In genomic region chr4:184345573-184345922, GRCh38 we compare ENCODE assay signal across 11 cellular contexts.
DNase-seq lines count a peak whose midpoint lies in the region; ATAC-seq and TF ChIP-seq lines count a peak whose summit lies in the region.
"Had no signal": no experiment of that assay in that cellular context is flagged by ENCODE, and none has a peak within 500 bp of the region (broad histone marks: within the 10 kb centered on the region; RNA-seq: fewer than 3 reads in every experiment).

No MANE protein-coding gene starts in this region.

- TF ChIP-seq CTCF in right atrium auricular region (IDR thresholded peaks at IDR 0.05) (no peak), psoas muscle (IDR thresholded peaks at IDR 0.05) (no peak)

- no peak overlapping the region for H4K8ac ChIP-seq in mesendoderm (ENCODE audit: low read depth, low read length)

- no peak overlapping the region for H3K23ac ChIP-seq in mesendoderm (ENCODE audit: low read length)

- WGBS in psoas muscle, 3 donors, result 10 to 25% (median 13%) methylated on average over 3 of the region's 3 CpGs
- no CpG with 5 or more reads among the region's 3 CpGs for WGBS in mesendoderm (ENCODE audit: extremely low coverage, insufficient coverage, low lambda C conversion rate)

- ATAC-seq in psoas muscle (peak; percentile 84 to 90 (median 88)), HG03039 (IDR thresholded peaks at IDR 0.05; ENCODE audit: unreplicated experiment) (no peak)

- DNase-seq in CD1c-positive myeloid dendritic cell (ENCODE audit: extremely low spot score) (peak; percentile 61), SKM-1 treated with dmso at 0.1 percent for 144 hours (lab: John Stamatoyannopoulos, UW; ENCODE audit: unreplicated experiment) (peak; percentile 57), right atrium auricular region (ENCODE audit: low spot score) (peak; percentile 81), psoas muscle (peak; percentile 74 to 87), NCI-H187 treated with DMSO at 0.1 percent for 48 hours (lab: John Stamatoyannopoulos, UW) (no peak), mesendoderm (no peak), MG63 (no peak)
- DNase-seq: activated CD8-positive, alpha-beta memory T cell treated with anti-CD3 and anti-CD28 coated beads for 24 hours; amygdala; CD4-positive, CD25-positive, alpha-beta regulatory T cell had no signal

- intact Hi-C loops in psoas muscle (cut with DNase I), result loop anchor here (2.0 to 5.0 kb wide), 3 partner anchors 37 to 129 kb away; partner anchors contain the start of gene IRF2 (in 2 of the 2)

- H3K4ac ChIP-seq in mesendoderm (ENCODE audit: low read depth, low read length), result no peak overlapping the region

- H3K9ac ChIP-seq in mesendoderm (ENCODE audit: low read length), result no peak overlapping the region

- no peak overlapping the region for H3K56ac ChIP-seq in mesendoderm (ENCODE audit: low read length)

- H3K27ac ChIP-seq in right atrium auricular region, result peak overlapping the region; percentile 83 to 88
- H3K27ac ChIP-seq in psoas muscle, result peak overlapping the region; percentile 94
- H3K27ac ChIP-seq in mesendoderm (ENCODE audit: low read depth, low read length), result no peak overlapping the region

- H3K27me3 ChIP-seq in right atrium auricular region, result no peaks in the 10 kb centered on the region
- H3K27me3 ChIP-seq in psoas muscle (ENCODE audit: insufficient read depth in 3 of 3, low read length in 2 of 3), result no peaks in the 10 kb centered on the region
- H3K27me3 ChIP-seq in mesendoderm (ENCODE audit: insufficient read depth, low read length, poor library complexity), result no peaks in the 10 kb centered on the region
- H3K27me3 ChIP-seq in MG63, result no peaks in the 10 kb centered on the region

- no peaks in the 10 kb centered on the region for H3K36me3 ChIP-seq in right atrium auricular region
- H3K36me3 ChIP-seq in psoas muscle (ENCODE audit: insufficient read depth in 1 of 2, low read depth in 1 of 2), result no peaks in the 10 kb centered on the region
- H3K36me3 ChIP-seq in mesendoderm (ENCODE audit: control insufficient read depth, insufficient read depth, low read length), result no peaks in the 10 kb centered on the region
- no peaks in the 10 kb centered on the region for H3K36me3 ChIP-seq in MG63

- H2BK120ac ChIP-seq in mesendoderm (ENCODE audit: low read depth, low read length), result no peak overlapping the region

- H3K4me3 ChIP-seq in right atrium auricular region, result no peak overlapping the region
- H3K4me3 ChIP-seq in psoas muscle, result peak overlapping the region; percentile 13
- no peak overlapping the region for H3K4me3 ChIP-seq in mesendoderm (ENCODE audit: low read length)
- no peak overlapping the region for H3K4me3 ChIP-seq in MG63

- H2BK15ac ChIP-seq in mesendoderm (replicated peaks; ENCODE audit: low read depth), result no peak overlapping the region

- no peak overlapping the region for H2BK5ac ChIP-seq in mesendoderm (ENCODE audit: low read length)

- no peak overlapping the region for H4K5ac ChIP-seq in mesendoderm (ENCODE audit: low read length)

- no peaks in the 10 kb centered on the region for H3K79me2 ChIP-seq in mesendoderm (ENCODE audit: control insufficient read depth, insufficient read depth, low read length)

- H3K4me1 ChIP-seq in right atrium auricular region (peaks cover 0 to 61% of the 10 kb centered on the region in 2 donors), psoas muscle (peaks cover 55% of the 10 kb centered on the region), mesendoderm (ENCODE audit: control insufficient read depth, low read depth, low read length) (peaks cover 5% of the 10 kb centered on the region)

- no peak overlapping the region for H3K18ac ChIP-seq in mesendoderm (ENCODE audit: low read length)

- no peak overlapping the region for H2AK5ac ChIP-seq in mesendoderm (ENCODE audit: low read length)

- no peak overlapping the region for H3K4me2 ChIP-seq in mesendoderm (ENCODE audit: low read length)

- H3K79me1 ChIP-seq in mesendoderm (ENCODE audit: low read length), result no peaks in the 10 kb centered on the region

- H3K9me3 ChIP-seq in right atrium auricular region (no peaks in the 10 kb centered on the region), psoas muscle (no peaks in the 10 kb centered on the region), MG63 (no peaks in the 10 kb centered on the region)

Comparison
In these comparisons a context has a peak if more than half of its experiments do, and no peak if none do; other contexts are left out.
1. DNase-seq: peak in CD1c-positive myeloid dendritic cell (single experiment), SKM-1 treated with dmso at 0.1 percent for 144 hours (single experiment), right atrium auricular region (single experiment) and psoas muscle (2 of 2); none in NCI-H187 treated with DMSO at 0.1 percent for 48 hours (single experiment), mesendoderm (single experiment) and MG63 (single experiment).